In genomic region chr9:8074645-8075044, GRCh38 we compare ENCODE assay signal across 19 cellular contexts.
A peak's percentile ranks its signal among the peaks of the same experiment; 100 is the strongest.
DNase-seq lines count a peak whose midpoint lies in the region; ATAC-seq and TF ChIP-seq lines count a peak whose summit lies in the region.
"Had no signal": no experiment of that assay in that cellular context is flagged by ENCODE, and none has a peak within 500 bp of the region (broad histone marks: within the 10 kb centered on the region; RNA-seq: fewer than 3 reads in every experiment).

No MANE protein-coding gene starts in this region.

- no peaks in the 10 kb centered on the region for H3K36me3 ChIP-seq in mucosa of descending colon (ENCODE audit: low read depth)
- H3K36me3 ChIP-seq: MG63 had no signal

- H3K27me3 Mint-ChIP-seq in HFFc6 (ENCODE audit: insufficient read depth) = no peaks in the 10 kb centered on the region
- H3K27me3 Mint-ChIP-seq: T-helper 17 cell had no signal

- no peak overlapping the region for H3K27ac Mint-ChIP-seq in HFFc6
- H3K27ac Mint-ChIP-seq: CD8-positive, alpha-beta memory T cell; H9; T-helper 17 cell had no signal

- no peaks in the 10 kb centered on the region for H3K4me1 ChIP-seq in mucosa of descending colon (ENCODE audit: low read depth)

- H3K27ac ChIP-seq in caudate nucleus (ENCODE audit: low read depth, low read length) = no peak overlapping the region
- H3K27ac ChIP-seq: C4-2B, GM23248 had no signal

- peaks cover 4% of the 10 kb centered on the region; the same call in 1 of the 2 replicates for H3K36me3 Mint-ChIP-seq in HFFc6 (ENCODE audit: low read depth)

- ATAC-seq in mucosa of descending colon (peak; percentile 44), HG03571 (IDR thresholded peaks at IDR 0.05; ENCODE audit: unreplicated experiment) (no peak)
- ATAC-seq: T-helper 17 cell had no signal

- DNase-seq in NCI-H1417 (lab: John Stamatoyannopoulos, UW) = peak; percentile 15 to 62 (median 34)
- no peak for DNase-seq in NCI-H1417 treated with DMSO at 0.1 percent for 48 hours (lab: John Stamatoyannopoulos, UW)
- peak; percentile 69 for DNase-seq in NCI-H128 (lab: John Stamatoyannopoulos, UW; ENCODE audit: unreplicated experiment)
- peak; percentile 18 for DNase-seq in NCI-H526 (lab: John Stamatoyannopoulos, UW)
- DNase-seq in mucosa of descending colon = no peak
- no peak for DNase-seq in caudate nucleus (lab: John Stamatoyannopoulos, UW)
- DNase-seq in HFFc6 = no peak
- DNase-seq: Calu3; CD8-positive, alpha-beta memory T cell; GM23248; H9; Kasumi-1; MG63; NCI-H2029; NCI-H446 treated with DMSO at 0.1 percent for 48 hours; Right ventricle myocardium superior; T-helper 17 cell had no signal

- no peak for TF ChIP-seq CTCF in mucosa of descending colon (IDR thresholded peaks at IDR 0.05)
- TF ChIP-seq CTCF in HFFc6 (IDR thresholded peaks at IDR 0.05) = no peak

- H3K9me3 ChIP-seq in mucosa of descending colon = no peaks in the 10 kb centered on the region
- H3K9me3 ChIP-seq: MG63 had no signal

- H3K4me3 Mint-ChIP-seq in HFFc6 = no peak overlapping the region
- H3K4me3 Mint-ChIP-seq: CD8-positive, alpha-beta memory T cell; H9; T-helper 17 cell had no signal

- no peaks in the 10 kb centered on the region for H3K4me1 Mint-ChIP-seq in HFFc6 (ENCODE audit: low read depth)
- H3K4me1 Mint-ChIP-seq: CD8-positive, alpha-beta memory T cell; T-helper 17 cell had no signal

- intact Hi-C loops in mucosa of descending colon (cut with DNase I, micrococcal nuclease) = no loop called here

- H3K9me3 Mint-ChIP-seq in HFFc6 = peaks cover 38% of the 10 kb centered on the region
- H3K9me3 Mint-ChIP-seq: CD8-positive, alpha-beta memory T cell had no signal

- H3K4me3 ChIP-seq in mucosa of descending colon = no peak overlapping the region
- H3K4me3 ChIP-seq: GM23248, MG63 had no signal

Comparison
In these comparisons a context has a peak if more than half of its experiments do, and no peak if none do; other contexts are left out.
1. DNase-seq: peak in NCI-H1417 (3 of 3), NCI-H128 (single experiment) and NCI-H526 (2 of 2); none in NCI-H1417 treated with DMSO at 0.1 percent for 48 hours (single experiment), mucosa of descending colon (0 of 3), caudate nucleus (0 of 61) and HFFc6 (single experiment).